ENCODE assay signal across 9 cellular contexts in the genomic region with DNA sequence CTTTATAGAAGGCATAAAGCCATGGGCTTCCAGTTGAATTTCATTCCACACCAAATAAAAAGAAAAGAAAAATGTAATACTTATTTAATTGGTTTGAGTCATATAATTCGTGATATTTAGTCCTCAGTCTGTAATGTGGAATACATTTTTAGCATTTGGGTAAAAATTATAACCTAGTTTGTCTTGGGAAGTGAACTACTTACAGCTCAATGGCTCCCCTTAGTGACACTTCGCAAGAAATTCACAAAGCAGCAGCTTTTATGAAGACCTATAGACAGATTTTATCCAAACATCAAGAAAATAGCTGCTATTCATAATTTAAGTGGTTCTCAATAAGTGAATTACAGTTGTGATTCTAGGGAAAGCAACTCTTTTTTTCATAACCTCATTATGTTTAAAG.
DNase-seq lines count a peak whose midpoint lies in the region; ATAC-seq and TF ChIP-seq lines count a peak whose summit lies in the region.
"Had no signal": no experiment of that assay in that cellular context is flagged by ENCODE, and none has a peak within 500 bp of the region (broad histone marks: within the 10 kb centered on the region; RNA-seq: fewer than 3 reads in every experiment).

No MANE protein-coding gene starts in this region.

- H3K27ac ChIP-seq in psoas muscle, result peak overlapping the region; percentile 84

- 35 to 38% (median 36%) methylated on average over 2 of the region's 2 CpGs for WGBS in psoas muscle, 3 donors

- TF ChIP-seq CTCF in chondrocyte (IDR thresholded peaks at IDR 0.05) (peak; percentile 90), psoas muscle (IDR thresholded peaks at IDR 0.05) (peak; percentile 58)

- no peaks in the 10 kb centered on the region for H3K9me3 ChIP-seq in psoas muscle

- H3K4me3 ChIP-seq in psoas muscle, result no peak overlapping the region

- H3K4me1 Mint-ChIP-seq in chondrocyte (ENCODE audit: low read depth), result peaks cover 15% of the 10 kb centered on the region

- no peaks in the 10 kb centered on the region for H3K27me3 Mint-ChIP-seq in chondrocyte (ENCODE audit: low read depth)

- DNase-seq in DMS 273 (lab: John Stamatoyannopoulos, UW; ENCODE audit: unreplicated experiment), result peak; percentile 48
- no peak for DNase-seq in DMS 273 treated with DMSO at 0.1 percent for 48 hours (lab: John Stamatoyannopoulos, UW)
- peak; percentile 26 for DNase-seq in NCI-H1694 treated with DMSO at 0.1 percent for 48 hours (lab: John Stamatoyannopoulos, UW)
- no peak for DNase-seq in chondrocyte (ENCODE audit: low spot score)
- no peak for DNase-seq in psoas muscle
- DNase-seq: left colon had no signal

- H3K4me1 ChIP-seq in psoas muscle, result peaks cover 30% of the 10 kb centered on the region

- peak in 2 of 4 donors; percentile 28 to 50 for ATAC-seq in psoas muscle
- no peak for ATAC-seq in GM18520 (IDR thresholded peaks at IDR 0.05; ENCODE audit: unreplicated experiment)
- no peak for ATAC-seq in HG03045 (IDR thresholded peaks at IDR 0.05; ENCODE audit: unreplicated experiment)
- ATAC-seq in GM21723 (IDR thresholded peaks at IDR 0.05; ENCODE audit: unreplicated experiment), result no peak
- ATAC-seq: left colon had no signal

- H3K36me3 Mint-ChIP-seq in chondrocyte (ENCODE audit: low read depth), result no peaks in the 10 kb centered on the region

- H3K9me3 Mint-ChIP-seq in chondrocyte (ENCODE audit: low read depth), result no peaks in the 10 kb centered on the region

- intact Hi-C loops in psoas muscle (cut with DNase I), result loop anchor here (5.0 kb wide), 2 partner anchors 68 to 77 kb away; partner anchors contain the start of gene RNF146 (in 1 of the 2)

- no peak overlapping the region for H3K27ac Mint-ChIP-seq in chondrocyte (ENCODE audit: unreplicated experiment)

- no peaks in the 10 kb centered on the region for H3K27me3 ChIP-seq in psoas muscle (ENCODE audit: insufficient read depth in 3 of 3, low read length in 2 of 3)

- H3K4me3 Mint-ChIP-seq in chondrocyte (ENCODE audit: unreplicated experiment), result no peak overlapping the region

- no peaks in the 10 kb centered on the region for H3K36me3 ChIP-seq in psoas muscle (ENCODE audit: insufficient read depth in 1 of 2, low read depth in 1 of 2)

Comparison
In these comparisons a context has a peak if more than half of its experiments do, and no peak if none do; other contexts are left out.
1. DNase-seq: peak in DMS 273 (single experiment) and NCI-H1694 treated with DMSO at 0.1 percent for 48 hours (single experiment); none in DMS 273 treated with DMSO at 0.1 percent for 48 hours (single experiment), chondrocyte (single experiment) and psoas muscle (0 of 2).